Comparison of ENCODE assay signal across 26 cellular contexts in genomic region chr2:77818186-77818585, GRCh38.
"Had no signal": no experiment of that assay in that cellular context is flagged by ENCODE, and none has a peak within 500 bp of the region (broad histone marks: within the 10 kb centered on the region; RNA-seq: fewer than 3 reads in every experiment).

No MANE protein-coding gene starts in this region.

- H3K9me3 ChIP-seq: esophagus squamous epithelium, gastrocnemius medialis, lower lobe of right lung had no signal

- H3K4me3 ChIP-seq: coronary artery, dorsolateral prefrontal cortex, esophagus squamous epithelium, gastrocnemius medialis, heart right ventricle, left lung, lower lobe of right lung had no signal

- H3K27me3 Mint-ChIP-seq: naive thymus-derived CD4-positive, alpha-beta T cell had no signal

- H3K27ac Mint-ChIP-seq: naive thymus-derived CD4-positive, alpha-beta T cell had no signal

- H3K27ac ChIP-seq: coronary artery, dorsolateral prefrontal cortex, epithelial cell of prostate, esophagus squamous epithelium, gastrocnemius medialis, heart right ventricle, left lung, lower lobe of right lung had no signal

- ATAC-seq: esophagus mucosa; gastrocnemius medialis; heart right ventricle; left cardiac atrium; left lung; left ventricle myocardium superior; lower lobe of right lung; naive thymus-derived CD4-positive, alpha-beta T cell had no signal

- H3K27me3 ChIP-seq: dorsolateral prefrontal cortex, esophagus squamous epithelium, gastrocnemius medialis, heart right ventricle, left lung had no signal

- H3K4me3 Mint-ChIP-seq: naive thymus-derived CD4-positive, alpha-beta T cell had no signal

- H3K4me1 Mint-ChIP-seq: naive thymus-derived CD4-positive, alpha-beta T cell had no signal

- DNase-seq: dermis blood vessel endothelial cell; dorsolateral prefrontal cortex; effector CD4-positive, alpha-beta T cell; effector memory CD4-positive, alpha-beta T cell; erythroblast; esophagus squamous epithelium; foreskin fibroblast; foreskin melanocyte; gastrocnemius medialis; glutamatergic neuron; head of caudate nucleus; heart right ventricle; hippocampal formation; left cardiac atrium; left lung; left ventricle myocardium superior; lower lobe of right lung; mesendoderm; midbrain; naive thymus-derived CD4-positive, alpha-beta T cell had no signal

- FAIRE-seq: colon, islet of Langerhans, keratinocyte had no signal

- H3K4me1 ChIP-seq: esophagus squamous epithelium, gastrocnemius medialis, heart right ventricle, left lung, lower lobe of right lung had no signal

- H3K36me3 ChIP-seq: esophagus squamous epithelium, gastrocnemius medialis, heart right ventricle, left lung, lower lobe of right lung had no signal
